8 cellular contexts compared by ENCODE assay signal in genomic region chr5:170681013-170681433, GRCh38.
DNase-seq lines count a peak whose midpoint lies in the region; ATAC-seq and TF ChIP-seq lines count a peak whose summit lies in the region.

No MANE protein-coding gene starts in this region.

- WGBS in esophagus muscularis mucosa = 0% methylated on average over 17 of the region's 28 CpGs

- TF ChIP-seq CTCF in esophagus muscularis mucosa (IDR thresholded peaks at IDR 0.05) = no peak

- H3K4me1 ChIP-seq in esophagus muscularis mucosa = peaks cover 0 to 7% (median 5%) of the 10 kb centered on the region in 4 donors

- H3K4me3 Mint-ChIP-seq in activated CD4-positive, alpha-beta T cell treated with anti-CD3 and anti-CD28 coated beads, Interleukin-2, amount 10 ng/mL, durations not matched to agents 24 days and 14 days = peak overlapping the region; percentile 68
- peak overlapping the region; percentile 58 for H3K4me3 Mint-ChIP-seq in activated CD8-positive, alpha-beta T cell treated with anti-CD3 and anti-CD28 coated beads, Interleukin-2, amount 10 ng/mL, durations not matched to agents 7 days and 5 days

- TF ChIP-seq EP300 in esophagus muscularis mucosa (IDR thresholded peaks at IDR 0.05) = no peak

- H3K9me3 Mint-ChIP-seq in activated CD4-positive, alpha-beta T cell treated with anti-CD3 and anti-CD28 coated beads, Interleukin-2, amount 10 ng/mL, durations not matched to agents 24 days and 14 days = no peaks in the 10 kb centered on the region
- H3K9me3 Mint-ChIP-seq in activated CD8-positive, alpha-beta T cell treated with anti-CD3 and anti-CD28 coated beads, Interleukin-2, amount 10 ng/mL, durations not matched to agents 7 days and 5 days (ENCODE audit: insufficient read depth) = no peaks in the 10 kb centered on the region

- peaks cover 41% of the 10 kb centered on the region for H3K27me3 Mint-ChIP-seq in activated CD4-positive, alpha-beta T cell treated with anti-CD3 and anti-CD28 coated beads, Interleukin-2, amount 10 ng/mL, durations not matched to agents 24 days and 14 days
- peaks cover 46% of the 10 kb centered on the region for H3K27me3 Mint-ChIP-seq in activated CD8-positive, alpha-beta T cell treated with anti-CD3 and anti-CD28 coated beads, Interleukin-2, amount 10 ng/mL, durations not matched to agents 7 days and 5 days (ENCODE audit: low read depth)

- CTCF ChIA-PET in activated CD8-positive, alpha-beta T cell treated with anti-CD3 and anti-CD28 coated beads, Interleukin-2, amount 10 ng/mL, durations not matched to agents 7 days and 5 days (lab: Charles Lee) = no interaction called here

- peaks cover 0 to 50% (median 6%) of the 10 kb centered on the region in 4 donors for H3K27me3 ChIP-seq in esophagus muscularis mucosa

- H3K27ac ChIP-seq in esophagus muscularis mucosa (replicated peaks in 1 of 4) = no peak overlapping the region

- no peak overlapping the region for H3K27ac Mint-ChIP-seq in activated CD4-positive, alpha-beta T cell treated with anti-CD3 and anti-CD28 coated beads, Interleukin-2, amount 10 ng/mL, durations not matched to agents 24 days and 14 days
- H3K27ac Mint-ChIP-seq in activated CD8-positive, alpha-beta T cell treated with anti-CD3 and anti-CD28 coated beads, Interleukin-2, amount 10 ng/mL, durations not matched to agents 7 days and 5 days = no peak overlapping the region

- peaks cover 10% of the 10 kb centered on the region for H3K4me1 Mint-ChIP-seq in activated CD4-positive, alpha-beta T cell treated with anti-CD3 and anti-CD28 coated beads, Interleukin-2, amount 10 ng/mL, durations not matched to agents 24 days and 14 days
- peaks cover 14% of the 10 kb centered on the region for H3K4me1 Mint-ChIP-seq in activated CD8-positive, alpha-beta T cell treated with anti-CD3 and anti-CD28 coated beads, Interleukin-2, amount 10 ng/mL, durations not matched to agents 7 days and 5 days (ENCODE audit: low read depth)

- H3K36me3 Mint-ChIP-seq in activated CD4-positive, alpha-beta T cell treated with anti-CD3 and anti-CD28 coated beads, Interleukin-2, amount 10 ng/mL, durations not matched to agents 24 days and 14 days (ENCODE audit: low read depth) = no peaks in the 10 kb centered on the region
- no peaks in the 10 kb centered on the region for H3K36me3 Mint-ChIP-seq in activated CD8-positive, alpha-beta T cell treated with anti-CD3 and anti-CD28 coated beads, Interleukin-2, amount 10 ng/mL, durations not matched to agents 7 days and 5 days (ENCODE audit: low read depth)

- intact Hi-C loops in activated CD4-positive, alpha-beta T cell treated with anti-CD3 and anti-CD28 coated beads, Interleukin-2, amount 10 ng/mL, durations not matched to agents 24 days and 14 days (cut with micrococcal nuclease) = no loop called here
- intact Hi-C loops in left cardiac atrium (cut with DNase I) = no loop called here
- intact Hi-C loops in esophagus muscularis mucosa (cut with DNase I) = no loop called here

- H3K36me3 ChIP-seq in esophagus muscularis mucosa = no peaks in the 10 kb centered on the region

- peak; percentile 82 for ATAC-seq in HG03342 (IDR thresholded peaks at IDR 0.05; ENCODE audit: unreplicated experiment)
- peak; percentile 100 for ATAC-seq in activated CD8-positive, alpha-beta T cell treated with anti-CD3 and anti-CD28 coated beads, Interleukin-2, amount 10 ng/mL, durations not matched to agents 7 days and 5 days
- ATAC-seq in left cardiac atrium = peak; percentile 67 to 68
- ATAC-seq in HG03378 (IDR thresholded peaks at IDR 0.05; ENCODE audit: unreplicated experiment) = no peak

- TF ChIP-seq POLR2A in esophagus muscularis mucosa (IDR thresholded peaks at IDR 0.05; ENCODE audit: low read depth) = no peak

- peak; percentile 92 for DNase-seq in activated CD4-positive, alpha-beta T cell treated with anti-CD3 and anti-CD28 coated beads, Interleukin-2, amount 10 ng/mL, durations not matched to agents 24 days and 14 days
- no peak for DNase-seq in activated CD4-positive, alpha-beta T cell treated with anti-CD3 and anti-CD28 coated beads for 1 hour
- DNase-seq in activated CD8-positive, alpha-beta T cell treated with anti-CD3 and anti-CD28 coated beads, Interleukin-2, amount 10 ng/mL, durations not matched to agents 7 days and 5 days = peak; percentile 84
- peak; percentile 26 for DNase-seq in left cardiac atrium
- peak; percentile 2 for DNase-seq in stimulated activated CD4-positive, alpha-beta T cell treated with anti-CD3 and anti-CD28 coated beads, Interleukin-12 subunit alpha, Interleukin-12 subunit beta, amount 100 ng/mL, for 4 hours
- no peak for DNase-seq in esophagus muscularis mucosa (ENCODE audit: extremely low spot score)

- H3K4me3 ChIP-seq in esophagus muscularis mucosa = no peak overlapping the region

- no peaks in the 10 kb centered on the region for H3K9me3 ChIP-seq in esophagus muscularis mucosa

- POLR2A ChIA-PET in activated CD8-positive, alpha-beta T cell treated with anti-CD3 and anti-CD28 coated beads, Interleukin-2, amount 10 ng/mL, durations not matched to agents 7 days and 5 days (lab: Charles Lee) = interaction anchor here (1.3 kb wide), 1 partner anchor 9 kb away, joined by 3 read pairs; no protein-coding TSS in a partner anchor

Comparison
In these comparisons a context has a peak if more than half of its experiments do, and no peak if none do; other contexts are left out.
1. DNase-seq: peak in activated CD4-positive, alpha-beta T cell treated with anti-CD3 and anti-CD28 coated beads, Interleukin-2, amount 10 ng/mL, durations not matched to agents 24 days and 14 days (single experiment), activated CD8-positive, alpha-beta T cell treated with anti-CD3 and anti-CD28 coated beads, Interleukin-2, amount 10 ng/mL, durations not matched to agents 7 days and 5 days (single experiment), left cardiac atrium (single experiment) and stimulated activated CD4-positive, alpha-beta T cell treated with anti-CD3 and anti-CD28 coated beads, Interleukin-12 subunit alpha, Interleukin-12 subunit beta, amount 100 ng/mL, for 4 hours (single experiment); none in activated CD4-positive, alpha-beta T cell treated with anti-CD3 and anti-CD28 coated beads for 1 hour (single experiment) and esophagus muscularis mucosa (single experiment).